Comparison of ENCODE assay signal across 12 cellular contexts in genomic region chr5:159825551-159826051, GRCh38.
DNase-seq lines count a peak whose midpoint lies in the region; ATAC-seq and TF ChIP-seq lines count a peak whose summit lies in the region.
"Had no signal": no experiment of that assay in that cellular context is flagged by ENCODE, and none has a peak within 500 bp of the region (broad histone marks: within the 10 kb centered on the region; RNA-seq: fewer than 3 reads in every experiment).

No MANE protein-coding gene starts in this region.

- no peaks in the 10 kb centered on the region for H3K27me3 Mint-ChIP-seq in MCF 10A (ENCODE audit: insufficient read depth, unreplicated experiment)

- ATAC-seq in aorta (ENCODE audit: low FRiP score) (peak; percentile 34), GM21528 (IDR thresholded peaks at IDR 0.05; ENCODE audit: low FRiP score, unreplicated experiment) (no peak)

- 50 to 63% methylated on average over 3 of the region's 3 CpGs for WGBS in aorta, 2 donors

- H3K9me3 Mint-ChIP-seq in MCF 10A (ENCODE audit: unreplicated experiment) = no peaks in the 10 kb centered on the region

- H3K4me1 Mint-ChIP-seq in MCF 10A (ENCODE audit: insufficient read depth, unreplicated experiment) = peaks cover 35% of the 10 kb centered on the region

- H3K27me3 ChIP-seq in breast epithelium (no peaks in the 10 kb centered on the region), aorta (ENCODE audit: control insufficient read depth in 1 of 2, insufficient read depth in 2 of 2, low read length in 1 of 2) (no peaks in the 10 kb centered on the region)
- H3K27me3 ChIP-seq: dorsolateral prefrontal cortex had no signal

- H3K4me1 ChIP-seq in breast epithelium (no peaks in the 10 kb centered on the region), aorta (ENCODE audit: control insufficient read depth in 1 of 2, insufficient read depth in 2 of 2, low read length in 2 of 2) (peaks cover 0 to 2% of the 10 kb centered on the region in 2 donors)

- POLR2A ChIA-PET in MCF 10A (lab: Yijun Ruan, JAX) = interaction anchor here (0.7 to 2.6 kb wide), 5 partner anchors 8 to 111 kb away, joined by 3 to 9 read pairs (median 4); no protein-coding TSS in a partner anchor

- H3K4me3 ChIP-seq in breast epithelium (no peak overlapping the region), aorta (ENCODE audit: low read length in 2 of 2) (no peak overlapping the region)
- H3K4me3 ChIP-seq: dorsolateral prefrontal cortex, suprapubic skin had no signal

- CTCF ChIA-PET in MCF 10A (lab: Yijun Ruan, JAX) = interaction anchor here (0.6 kb wide), 2 partner anchors 159 to 631 kb away, joined by 3 to 4 read pairs; no protein-coding TSS in a partner anchor

- intact Hi-C loops in MCF 10A (cut with micrococcal nuclease) = loop anchor here (2.0 to 5.0 kb wide), 3 partner anchors 25 to 82 kb away; no protein-coding TSS in a partner anchor
- intact Hi-C loops in breast epithelium (cut with DNase I; ENCODE audit: low total_unique reads) = no loop called here
- intact Hi-C loops in aorta (cut with DNase I) = no loop called here

- TF ChIP-seq CTCF in MCF 10A (IDR thresholded peaks at IDR 0.05; ENCODE audit: unreplicated experiment) (no peak), breast epithelium (IDR thresholded peaks at IDR 0.05) (no peak)

- no peak overlapping the region for H3K4me3 Mint-ChIP-seq in MCF 10A (ENCODE audit: unreplicated experiment)
- H3K4me3 Mint-ChIP-seq: activated naive CD8-positive, alpha-beta T cell had no signal

- H3K36me3 Mint-ChIP-seq in MCF 10A (ENCODE audit: insufficient read depth, unreplicated experiment) = peaks cover 6% of the 10 kb centered on the region
- H3K36me3 Mint-ChIP-seq: activated naive CD8-positive, alpha-beta T cell had no signal

- no peak for TF ChIP-seq POLR2A in breast epithelium (IDR thresholded peaks at IDR 0.05)

- no peaks in the 10 kb centered on the region for H3K36me3 ChIP-seq in breast epithelium
- H3K36me3 ChIP-seq in aorta (ENCODE audit: control insufficient read depth in 1 of 2, insufficient read depth in 2 of 2, low read length in 1 of 2) = no peaks in the 10 kb centered on the region
- H3K36me3 ChIP-seq: suprapubic skin had no signal

- BruUV-seq in MCF 10A (replicated peaks; lab: Mats Ljungman, UMichigan) = no TSS peak

- DNase-seq in MCF 10A (ENCODE audit: unreplicated experiment) (peak; percentile 71), breast epithelium (ENCODE audit: low spot score in 2 of 2) (no peak), RPMI7951 (ENCODE audit: low read depth) (peak; percentile 33), iPS-NIHi11 (ENCODE audit: low spot score) (peak; percentile 35), aorta (no peak), foreskin melanocyte (no peak), NCI-H2196 treated with DMSO at 0.1 percent for 48 hours (lab: John Stamatoyannopoulos, UW; ENCODE audit: unreplicated experiment) (no peak)
- DNase-seq: dorsolateral prefrontal cortex, NCI-H2081 treated with DMSO at 0.1 percent for 48 hours had no signal

- H3K27ac Mint-ChIP-seq in MCF 10A (ENCODE audit: low read depth, unreplicated experiment) = no peak overlapping the region
- H3K27ac Mint-ChIP-seq: activated naive CD8-positive, alpha-beta T cell had no signal

- H3K9me3 ChIP-seq in breast epithelium (no peaks in the 10 kb centered on the region), aorta (ENCODE audit: control insufficient read depth, low read length) (no peaks in the 10 kb centered on the region)
- H3K9me3 ChIP-seq: suprapubic skin had no signal

- H3K27ac ChIP-seq in breast epithelium = no peak overlapping the region
- H3K27ac ChIP-seq in aorta (ENCODE audit: low read depth in 1 of 2, low read length in 2 of 2) = peak overlapping the region in 1 of 2 donors; percentile 56
- H3K27ac ChIP-seq: dorsolateral prefrontal cortex, suprapubic skin had no signal

Comparison
In these comparisons a context has a peak if more than half of its experiments do, and no peak if none do; other contexts are left out.
1. DNase-seq: peak in MCF 10A (single experiment), RPMI7951 (single experiment) and iPS-NIHi11 (single experiment); none in breast epithelium (0 of 2), aorta (0 of 2), foreskin melanocyte (single experiment) and NCI-H2196 treated with DMSO at 0.1 percent for 48 hours (single experiment).